ENCODE assay signal across 8 cellular contexts in the genomic region with DNA sequence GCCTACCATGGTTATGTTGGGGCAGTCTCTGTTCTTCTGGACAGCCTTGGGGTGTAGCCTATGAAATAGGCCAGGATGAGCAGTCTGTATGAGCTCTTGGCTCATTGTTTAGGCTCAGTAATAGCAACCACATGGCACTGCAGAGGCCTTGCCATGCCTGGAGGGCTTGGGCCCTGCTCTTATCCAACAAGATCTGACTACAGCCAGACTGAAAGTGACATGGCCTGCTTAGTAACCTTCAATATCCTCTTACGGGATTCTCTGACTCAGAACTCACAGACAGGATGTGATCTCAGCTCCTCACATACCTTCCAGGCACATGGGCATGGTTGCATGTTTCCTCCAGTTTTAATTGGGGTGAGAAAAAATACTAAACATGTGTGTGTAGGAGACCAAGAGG.
DNase-seq lines count a peak whose midpoint lies in the region; ATAC-seq and TF ChIP-seq lines count a peak whose summit lies in the region.

No MANE protein-coding gene starts in this region.

- no peak overlapping the region for H3K4me3 ChIP-seq in choroid plexus epithelial cell (ENCODE audit: low read depth, low read length)

- DNase-seq in SW480 (ENCODE audit: low spot score) (peak; percentile 22), choroid plexus epithelial cell (ENCODE audit: low read depth) (peak; percentile 93), ecto neural progenitor cell (ENCODE audit: low spot score) (no peak), KG1 (lab: John Stamatoyannopoulos, UW) (no peak)
- DNase-seq in stimulated activated CD4-positive, alpha-beta T cell treated with anti-CD3 and anti-CD28 coated beads, Interleukin-15, amount 100 ng/mL, for 24 hours = peak; percentile 70

- no peak for TF ChIP-seq CTCF in choroid plexus epithelial cell (conservative IDR thresholded peaks at IDR 0.05; ENCODE audit: low read depth, low read length)

- ATAC-seq in GM18517 (IDR thresholded peaks at IDR 0.05; ENCODE audit: unreplicated experiment) (peak; percentile 90), HG02870 (IDR thresholded peaks at IDR 0.05; ENCODE audit: unreplicated experiment) (peak; percentile 80), GM21576 (IDR thresholded peaks at IDR 0.05; ENCODE audit: unreplicated experiment) (no peak)

Comparison
In these comparisons a context has a peak if more than half of its experiments do, and no peak if none do; other contexts are left out.
1. DNase-seq: peak in SW480 (single experiment), choroid plexus epithelial cell (single experiment) and stimulated activated CD4-positive, alpha-beta T cell treated with anti-CD3 and anti-CD28 coated beads, Interleukin-15, amount 100 ng/mL, for 24 hours (single experiment); none in ecto neural progenitor cell (single experiment) and KG1 (single experiment).